Comparison of ENCODE assay signal across 8 cellular contexts in genomic region chr2:200383380-200384110, GRCh38.
DNase-seq lines count a peak whose midpoint lies in the region; ATAC-seq and TF ChIP-seq lines count a peak whose summit lies in the region.

No MANE protein-coding gene starts in this region.

- H3K4me3 ChIP-seq in esophagus squamous epithelium, result peak overlapping the region in 3 of 4 donors; percentile 13 to 50 (median 21)

- H3K27me3 ChIP-seq in esophagus squamous epithelium, result no peaks in the 10 kb centered on the region

- DNase-seq in A172 (ENCODE audit: low spot score), result peak; percentile 70
- DNase-seq in esophagus squamous epithelium (lab: John Stamatoyannopoulos, UW), result no peak
- peak; percentile 86 for DNase-seq in renal cortical epithelial cell (ENCODE audit: low read depth)
- no peak for DNase-seq in NCI-H748 (lab: John Stamatoyannopoulos, UW; ENCODE audit: unreplicated experiment)

- peaks cover 4 to 55% (median 20%) of the 10 kb centered on the region in 3 donors for H3K4me1 ChIP-seq in esophagus squamous epithelium

- WGBS in esophagus squamous epithelium, 2 donors, result 26 to 32% methylated on average over 6 of the region's 6 CpGs

- intact Hi-C loops in esophagus squamous epithelium (cut with DNase I), result no loop called here

- TF ChIP-seq CTCF in esophagus squamous epithelium (IDR thresholded peaks at IDR 0.05), result no peak

- ATAC-seq in GM18505 (IDR thresholded peaks at IDR 0.05; ENCODE audit: unreplicated experiment) (peak; percentile 69), HG03196 (IDR thresholded peaks at IDR 0.05; ENCODE audit: unreplicated experiment) (peak; percentile 74), SK-N-SH treated with all-trans-retinoic acid at 6 μM for 48 hours (peak; percentile 76), HG02623 (IDR thresholded peaks at IDR 0.05; ENCODE audit: unreplicated experiment) (no peak)

- peak overlapping the region in 2 of 4 donors; percentile 61 to 65 for H3K27ac ChIP-seq in esophagus squamous epithelium

- TF ChIP-seq POLR2A in GM18505 (IDR thresholded peaks at IDR 0.05; ENCODE audit: borderline replicate concordance, extremely low read depth, insufficient read depth, insufficient read length) (no peak), esophagus squamous epithelium (IDR thresholded peaks at IDR 0.05) (no peak)

- H3K9me3 ChIP-seq in esophagus squamous epithelium, result no peaks in the 10 kb centered on the region

- no peaks in the 10 kb centered on the region for H3K36me3 ChIP-seq in esophagus squamous epithelium

TF ChIP-seq in SK-N-SH treated with all-trans-retinoic acid at 6 μM for 48 hours, 23 proteins besides CTCF, POLR2A, EP300 and RAD21:
- TF ChIP-seq ZC3H10 (CRISPR knock-in tag; IDR thresholded peaks at IDR 0.05) (no peak), PATZ1 (CRISPR knock-in tag; IDR thresholded peaks at IDR 0.05; ENCODE audit: borderline replicate concordance) (no peak), CREB5 (CRISPR knock-in tag; IDR thresholded peaks at IDR 0.05; ENCODE audit: low read depth) (no peak), SNAI2 (CRISPR knock-in tag; IDR thresholded peaks at IDR 0.05) (no peak)
TF ChIP-seq in SK-N-SH treated with all-trans-retinoic acid at 6 μM for 48 hours: peak in this region for 0.

Comparison
In these comparisons a context has a peak if more than half of its experiments do, and no peak if none do; other contexts are left out.
1. DNase-seq: peak in A172 (single experiment) and renal cortical epithelial cell (single experiment); none in esophagus squamous epithelium (single experiment) and NCI-H748 (single experiment).